ENCODE assay signal across 1 cellular context in genomic region chr10:110056822-110057221, GRCh38.
TF ChIP-seq lines count a peak whose summit lies in the region.

No MANE protein-coding gene starts in this region.

TF ChIP-seq in GM23338, 12 proteins besides CTCF, POLR2A, EP300 and RAD21 (continued from another document):
- TF ChIP-seq REST (IDR thresholded peaks at IDR 0.05; ENCODE audit: unreplicated experiment): no peak
- no peak for TF ChIP-seq EZH2phosphoT487 (IDR thresholded peaks at IDR 0.05; ENCODE audit: unreplicated experiment)
- TF ChIP-seq STAT1 (IDR thresholded peaks at IDR 0.05; ENCODE audit: unreplicated experiment): no peak
- no peak for TF ChIP-seq ZNF114 (CRISPR knock-in tag; IDR thresholded peaks at IDR 0.05)
- no peak for TF ChIP-seq EZH2 (IDR thresholded peaks at IDR 0.05; ENCODE audit: low read depth, unreplicated experiment)
- no peak for TF ChIP-seq CREB1 (CRISPR knock-in tag; IDR thresholded peaks at IDR 0.05; ENCODE audit: low read depth)
- no peak for TF ChIP-seq JUNB (IDR thresholded peaks at IDR 0.05; ENCODE audit: unreplicated experiment)
